Comparison of ENCODE assay signal across 8 cellular contexts in genomic region chr5:116084891-116085715, GRCh38. TPM values are rescaled to one million over a fixed set of nuclear protein-coding genes. Genes with fewer than 3 reads are reported as not detected.
DNase-seq lines count a peak whose midpoint lies in the region; ATAC-seq lines count a peak whose summit lies in the region.

COMMD10 (plus strand) TSS chr5:116085025.

- CTCF ChIA-PET in CD4-positive, alpha-beta memory T cell (lab: Charles Lee; ENCODE audit: partially characterized antibody) = interaction anchor here (0.6 to 2.7 kb wide), 4 partner anchors 15 to 456 kb away, joined by 3 to 7 read pairs (median 5); no protein-coding TSS in a partner anchor

- peaks cover 33% of the 10 kb centered on the region for H3K4me1 ChIP-seq in CD4-positive, alpha-beta memory T cell (ENCODE audit: insufficient read depth, low read length)
- H3K4me1 ChIP-seq in effector memory CD4-positive, alpha-beta T cell (ENCODE audit: control insufficient read depth, insufficient read depth, low read length, poor library complexity, severe bottlenecking) = peaks cover 10% of the 10 kb centered on the region

- H3K27me3 ChIP-seq in CD4-positive, alpha-beta memory T cell (ENCODE audit: insufficient read depth, low read length) = no peaks in the 10 kb centered on the region
- H3K27me3 ChIP-seq in effector memory CD4-positive, alpha-beta T cell (replicated peaks; ENCODE audit: control insufficient read depth, insufficient read depth, low read length, poor library complexity, severe bottlenecking) = no peaks in the 10 kb centered on the region

- ATAC-seq in GM19438 (IDR thresholded peaks at IDR 0.05; ENCODE audit: low read depth, unreplicated experiment) (peak; percentile 84), HG03571 (IDR thresholded peaks at IDR 0.05; ENCODE audit: unreplicated experiment) (peak; percentile 87)

- peak within 1 kb of the TSS; percentile 78 for H3K27ac ChIP-seq in CD4-positive, alpha-beta memory T cell (ENCODE audit: low read depth, low read length)
- H3K27ac ChIP-seq in effector memory CD4-positive, alpha-beta T cell (ENCODE audit: insufficient read depth, low read length, poor library complexity, severe bottlenecking) = peak within 1 kb of the TSS; percentile 75

- peaks cover 7% of the 10 kb centered on the region for H3K36me3 ChIP-seq in CD4-positive, alpha-beta memory T cell (ENCODE audit: insufficient read depth, low read length)
- H3K36me3 ChIP-seq in effector memory CD4-positive, alpha-beta T cell (ENCODE audit: control insufficient read depth, insufficient read depth, low read length) = no peaks in the 10 kb centered on the region

- POLR2A ChIA-PET in CD4-positive, alpha-beta memory T cell (lab: Charles Lee; ENCODE audit: partially characterized antibody) = interaction anchor here (0.8 to 3.0 kb wide), 6 partner anchors 242 to 541 kb away, joined by 3 to 11 read pairs (median 6); partner anchors contain the start of genes AP3S1, ATG12, FEM1C and TMED7

- DNase-seq in CD4-positive, alpha-beta memory T cell = peak; percentile 79 to 88 (median 83)
- DNase-seq in NK-92 (lab: John Stamatoyannopoulos, UW; ENCODE audit: unreplicated experiment) (peak; percentile 12), medulla oblongata (ENCODE audit: extremely low spot score) (peak; percentile 90)
- peak; percentile 89 for DNase-seq in activated CD8-positive, alpha-beta memory T cell treated with anti-CD3 and anti-CD28 coated beads for 24 hours
- DNase-seq in effector memory CD4-positive, alpha-beta T cell = peak; percentile 68 to 69 (median 69)
- peak; percentile 51 to 65 (median 57) for DNase-seq in stimulated activated CD4-positive, alpha-beta T cell treated with anti-CD3 and anti-CD28 coated beads, TNF-alpha, amount 100 ng/mL, for 48 hours (ENCODE audit: low read depth in 3 of 3)

- H3K27me3 Mint-ChIP-seq in CD4-positive, alpha-beta memory T cell = no peaks in the 10 kb centered on the region

- peak within 1 kb of the TSS; percentile 76 to 96 for H3K4me3 ChIP-seq in CD4-positive, alpha-beta memory T cell (ENCODE audit: low read length in 2 of 2)
- peak within 1 kb of the TSS; percentile 70 for H3K4me3 ChIP-seq in effector memory CD4-positive, alpha-beta T cell (ENCODE audit: insufficient read depth, low read depth, low read length, poor library complexity, severe bottlenecking)

- H3K4me1 Mint-ChIP-seq in CD4-positive, alpha-beta memory T cell = peaks cover 31 to 65% (median 43%) of the 10 kb centered on the region in 4 donors

- H3K9me3 Mint-ChIP-seq in CD4-positive, alpha-beta memory T cell = peaks cover 0 to 2% (median 0%) of the 10 kb centered on the region in 8 donors

- peaks cover 21 to 29% of the 10 kb centered on the region in 2 donors for H3K36me3 Mint-ChIP-seq in CD4-positive, alpha-beta memory T cell

- H3K27ac Mint-ChIP-seq in CD4-positive, alpha-beta memory T cell = peak within 1 kb of the TSS; percentile 92 to 99 (median 98)

- intact Hi-C loops in CD4-positive, alpha-beta memory T cell (cut with micrococcal nuclease) = loop anchor here (1.0 to 2.0 kb wide), 3 partner anchors 244 to 540 kb away; partner anchors contain the start of genes AP3S1, ATG12, FEM1C and TMED7

- H3K9me3 ChIP-seq in CD4-positive, alpha-beta memory T cell (ENCODE audit: control insufficient read depth in 1 of 2, low read length in 2 of 2) = no peaks in the 10 kb centered on the region
- no peaks in the 10 kb centered on the region for H3K9me3 ChIP-seq in effector memory CD4-positive, alpha-beta T cell (ENCODE audit: control insufficient read depth, low read length)

- peak within 1 kb of the TSS; percentile 92 to 96 (median 96) for H3K4me3 Mint-ChIP-seq in CD4-positive, alpha-beta memory T cell

RNA-seq across cellular contexts. Expression of gene COMMD10, which starts in this region (rescaled TPM):
- total RNA-seq in CD4-positive, alpha-beta memory T cell = 10 to 100 TPM; 31.4 to 32.0 TPM
- 10 to 100 TPM; 38.4 to 54.3 TPM for polyA plus RNA-seq in CD4-positive, alpha-beta memory T cell

Comparison
In these comparisons a context has a peak if more than half of its experiments do, and no peak if none do; other contexts are left out.
1. Peak in every context shown above with its lines: DNase-seq, ATAC-seq, H3K4me3 ChIP-seq and H3K27ac ChIP-seq.
2. DNase-seq: peak in every context shown above with its lines; median percentile 90 in medulla oblongata; 89 in activated CD8-positive, alpha-beta memory T cell treated with anti-CD3 and anti-CD28 coated beads for 24 hours; 83 in CD4-positive, alpha-beta memory T cell; 69 in effector memory CD4-positive, alpha-beta T cell; 57 in stimulated activated CD4-positive, alpha-beta T cell treated with anti-CD3 and anti-CD28 coated beads, TNF-alpha, amount 100 ng/mL, for 48 hours; 12 in NK-92.